8 cellular contexts compared by ENCODE assay signal in the genomic region with DNA sequence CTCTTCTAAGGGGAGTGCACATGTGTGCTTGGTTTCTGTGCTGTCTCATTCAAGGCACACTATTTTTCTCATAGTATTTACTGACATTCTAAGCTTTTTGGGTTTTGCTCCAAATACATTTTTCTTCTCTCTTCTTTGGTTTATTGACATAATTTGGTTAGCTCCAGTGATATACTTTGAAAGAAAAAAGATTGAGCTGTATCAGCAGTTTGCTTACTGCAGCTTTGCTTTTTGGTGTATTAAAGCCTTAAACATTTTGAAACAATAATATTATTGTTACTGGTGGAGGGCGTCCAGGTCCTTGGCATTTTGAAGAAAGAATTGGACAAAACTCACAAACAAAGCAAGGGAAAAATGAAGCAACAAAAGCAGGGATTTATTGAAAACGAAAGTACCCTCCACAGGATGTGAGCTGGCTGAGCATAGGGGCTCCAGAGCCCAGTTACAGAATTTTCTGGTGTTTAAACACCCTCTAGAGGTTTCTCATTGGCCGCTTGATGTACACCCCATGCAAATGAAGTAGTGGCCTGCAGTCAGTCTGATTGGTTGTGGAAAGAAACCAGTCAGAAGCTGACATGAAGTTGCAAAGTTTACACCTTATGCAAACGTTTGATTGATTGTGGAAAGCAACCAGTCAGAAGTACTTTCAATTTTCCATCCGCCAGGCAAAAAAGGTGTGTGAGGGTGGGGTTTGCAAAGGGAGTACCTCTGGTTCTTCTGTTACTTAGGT.
DNase-seq lines count a peak whose midpoint lies in the region; ATAC-seq lines count a peak whose summit lies in the region.

No MANE protein-coding gene starts in this region.

- no peaks in the 10 kb centered on the region for H3K4me1 Mint-ChIP-seq in activated naive CD4-positive, alpha-beta T cell treated with anti-CD3 and anti-CD28 coated beads, Interleukin-2, amount 50 U/mL, for 24 hours
- H3K4me1 Mint-ChIP-seq in activated naive CD8-positive, alpha-beta T cell treated with anti-CD3 and anti-CD28 coated beads for 36 hours: peaks cover 11% of the 10 kb centered on the region

- peak overlapping the region in 4 of 5 donors; percentile 31 to 58 (median 46) for H3K4me3 ChIP-seq in subcutaneous abdominal adipose tissue (ENCODE audit: low read depth in 1 of 5, low read length in 5 of 5)

- ATAC-seq in left ventricle myocardium superior (peak; percentile 66), GM21717 (IDR thresholded peaks at IDR 0.05; ENCODE audit: unreplicated experiment) (no peak)

- no peaks in the 10 kb centered on the region for H3K27me3 ChIP-seq in subcutaneous abdominal adipose tissue (ENCODE audit: control insufficient read depth in 5 of 5, insufficient read depth in 4 of 5, low read length in 5 of 5)

- no peaks in the 10 kb centered on the region for H3K9me3 Mint-ChIP-seq in activated naive CD4-positive, alpha-beta T cell treated with anti-CD3 and anti-CD28 coated beads, Interleukin-2, amount 50 U/mL, for 24 hours
- H3K9me3 Mint-ChIP-seq in activated naive CD8-positive, alpha-beta T cell treated with anti-CD3 and anti-CD28 coated beads for 36 hours: peaks cover 5% of the 10 kb centered on the region

- no peak for DNase-seq in activated naive CD4-positive, alpha-beta T cell (lab: John Stamatoyannopoulos, UW)
- peak; percentile 17 for DNase-seq in activated naive CD8-positive, alpha-beta T cell treated with anti-CD3 and anti-CD28 coated beads for 36 hours
- DNase-seq in left ventricle myocardium superior: no peak
- DNase-seq in NCI-H446 (lab: John Stamatoyannopoulos, UW): no peak
- DNase-seq in NCI-H524 (lab: John Stamatoyannopoulos, UW): no peak

- intact Hi-C loops in left ventricle myocardium superior (cut with micrococcal nuclease): no loop called here

- no peak overlapping the region for H3K9ac ChIP-seq in subcutaneous abdominal adipose tissue (ENCODE audit: low read length in 5 of 5)

- peak overlapping the region; percentile 6 for H3K4me3 Mint-ChIP-seq in activated naive CD4-positive, alpha-beta T cell treated with anti-CD3 and anti-CD28 coated beads, Interleukin-2, amount 50 U/mL, for 24 hours
- no peak overlapping the region for H3K4me3 Mint-ChIP-seq in activated naive CD8-positive, alpha-beta T cell treated with anti-CD3 and anti-CD28 coated beads for 36 hours

- peaks cover 0 to 12% (median 3%) of the 10 kb centered on the region in 5 donors for H3K9me3 ChIP-seq in subcutaneous abdominal adipose tissue (ENCODE audit: control insufficient read depth in 5 of 5, low read length in 5 of 5)

- peaks cover 0 to 9% (median 0%) of the 10 kb centered on the region in 5 donors for H3K4me1 ChIP-seq in subcutaneous abdominal adipose tissue (ENCODE audit: control insufficient read depth in 5 of 5, insufficient read depth in 5 of 5, low read length in 5 of 5)

- H3K36me3 ChIP-seq in subcutaneous abdominal adipose tissue (ENCODE audit: control insufficient read depth in 5 of 5, insufficient read depth in 5 of 5, low read length in 5 of 5): no peaks in the 10 kb centered on the region

- no peak overlapping the region for H3K27ac ChIP-seq in subcutaneous abdominal adipose tissue (ENCODE audit: low read depth, low read length)

- no peak overlapping the region for H3K27ac Mint-ChIP-seq in activated naive CD4-positive, alpha-beta T cell treated with anti-CD3 and anti-CD28 coated beads, Interleukin-2, amount 50 U/mL, for 24 hours
- H3K27ac Mint-ChIP-seq in activated naive CD8-positive, alpha-beta T cell treated with anti-CD3 and anti-CD28 coated beads for 36 hours: peak overlapping the region; percentile 23

- no peaks in the 10 kb centered on the region for H3K36me3 Mint-ChIP-seq in activated naive CD4-positive, alpha-beta T cell treated with anti-CD3 and anti-CD28 coated beads, Interleukin-2, amount 50 U/mL, for 24 hours
- no peaks in the 10 kb centered on the region for H3K36me3 Mint-ChIP-seq in activated naive CD8-positive, alpha-beta T cell treated with anti-CD3 and anti-CD28 coated beads for 36 hours

- H3K27me3 Mint-ChIP-seq in activated naive CD4-positive, alpha-beta T cell treated with anti-CD3 and anti-CD28 coated beads, Interleukin-2, amount 50 U/mL, for 24 hours: no peaks in the 10 kb centered on the region
- peaks cover 10% of the 10 kb centered on the region for H3K27me3 Mint-ChIP-seq in activated naive CD8-positive, alpha-beta T cell treated with anti-CD3 and anti-CD28 coated beads for 36 hours
